20 cellular contexts compared by ENCODE assay signal in the genomic region with DNA sequence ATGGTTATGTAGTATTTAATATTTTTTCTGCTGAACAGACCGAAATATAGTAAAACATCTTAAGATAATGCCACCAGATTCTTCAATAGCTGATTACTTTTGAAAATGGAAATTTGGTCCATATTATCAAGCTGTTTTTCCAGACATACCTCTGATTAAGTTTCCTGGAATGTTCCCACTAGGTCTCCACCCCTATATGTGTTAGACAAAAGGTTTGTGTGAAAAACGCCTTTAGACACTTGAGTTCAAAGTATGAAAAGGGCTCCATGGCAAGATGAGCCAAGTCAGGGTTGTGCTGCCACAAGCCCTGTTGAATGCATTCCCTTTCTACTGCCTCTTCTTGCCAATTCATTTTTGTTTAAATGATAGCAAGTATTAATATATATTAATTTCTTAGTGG. TPM values are rescaled to one million over a fixed set of nuclear protein-coding genes. Genes with fewer than 3 reads are reported as not detected.
A peak's percentile ranks its signal among the peaks of the same experiment; 100 is the strongest.
DNase-seq lines count a peak whose midpoint lies in the region; ATAC-seq and TF ChIP-seq lines count a peak whose summit lies in the region.
"Had no signal": no experiment of that assay in that cellular context is flagged by ENCODE, and none has a peak within 500 bp of the region (broad histone marks: within the 10 kb centered on the region; RNA-seq: fewer than 3 reads in every experiment).

No MANE protein-coding gene starts in this region.

- POLR2A ChIA-PET in SK-N-SH (lab: Yijun Ruan, JAX), result interaction anchor here (0.8 kb wide), 2 partner anchors 16 to 52 kb away, joined by 3 read pairs; no protein-coding TSS in a partner anchor
- POLR2A ChIA-PET in GM10248 (lab: Yijun Ruan, JAX), result no interaction called here

- TF ChIP-seq CTCF in SK-N-SH (IDR thresholded peaks at IDR 0.05) (no peak), astrocyte of the cerebellum (IDR thresholded peaks at IDR 0.05; ENCODE audit: low read depth, low read length, missing control alignments) (no peak), foreskin fibroblast (IDR thresholded peaks at IDR 0.05; ENCODE audit: low read depth, low read length) (no peak), GM10248 (IDR thresholded peaks at IDR 0.05; ENCODE audit: control extremely low read depth, extremely low read depth, low read depth, missing control alignments) (no peak)

- DNase-seq in SK-N-SH (no peak), astrocyte of the cerebellum (ENCODE audit: low read depth) (peak; percentile 55), foreskin fibroblast (peak; percentile 37 to 68), KG1 (lab: John Stamatoyannopoulos, UW) (no peak), GM10248 (ENCODE audit: extremely low spot score) (no peak)
- DNase-seq: activated CD8-positive, alpha-beta T cell treated with anti-CD3 and anti-CD28 coated beads, Interleukin-2, amount 10 ng/mL, durations not matched to agents 7 days and 5 days; body of pancreas; CD4-positive, alpha-beta T cell; effector memory CD8-positive, alpha-beta T cell; KBM-7; naive thymus-derived CD4-positive, alpha-beta T cell; NCI-H146; NCI-H510A treated with DMSO at 0.1 percent for 48 hours had no signal

- peaks cover 23% of the 10 kb centered on the region for H3F3A ChIP-seq in SK-N-SH (replicated peaks; ENCODE audit: insufficient read depth)

- no peak for TF ChIP-seq RAD21 in SK-N-SH (IDR thresholded peaks at IDR 0.05; ENCODE audit: low read length)

- H3K4me3 ChIP-seq in SK-N-SH (ENCODE audit: low read depth in 2 of 2, low read length in 1 of 2) (no peak overlapping the region), astrocyte of the cerebellum (ENCODE audit: low read depth, low read length) (no peak overlapping the region), foreskin fibroblast (ENCODE audit: low read depth in 1 of 2, low read length in 2 of 2) (no peak overlapping the region), skeletal muscle satellite cell (ENCODE audit: low read length) (no peak overlapping the region)
- H3K4me3 ChIP-seq: body of pancreas, GM12878, HAP-1 had no signal

- H3K9ac ChIP-seq in SK-N-SH, result no peak overlapping the region
- H3K9ac ChIP-seq in skeletal muscle satellite cell (ENCODE audit: low read depth, low read length), result peak overlapping the region; percentile 32

- WGBS in SK-N-SH (ENCODE audit: low lambda C conversion rate), result 75% methylated on average over 2 of the region's 2 CpGs

- in situ Hi-C loops in astrocyte of the cerebellum (cut with HindIII; ENCODE audit: low sequenced_read_pairs), result no loop called here

- H3K4me1 ChIP-seq in SK-N-SH (ENCODE audit: control insufficient read depth in 1 of 2, insufficient read depth in 2 of 2, low read depth in 1 of 2, low read length in 1 of 2) (peaks cover 4 to 17% of the 10 kb centered on the region in 2 experiments), skeletal muscle satellite cell (ENCODE audit: control insufficient read depth, insufficient read depth, low read length) (peaks cover 44% of the 10 kb centered on the region)
- H3K4me1 ChIP-seq: HAP-1 had no signal

- CTCF ChIA-PET in SK-N-SH (lab: Yijun Ruan, JAX), result interaction anchor here (0.8 to 2.9 kb wide), 4 partner anchors 11 to 107 kb away, joined by 3 to 12 read pairs (median 4); no protein-coding TSS in a partner anchor
- CTCF ChIA-PET in GM10248 (lab: Yijun Ruan, JAX), result interaction anchor here (1.1 to 1.7 kb wide), 4 partner anchors 19 to 71 kb away, joined by 3 to 5 read pairs (median 4); a partner anchor contains a TSS

- no peak for TF ChIP-seq EP300 in SK-N-SH (IDR thresholded peaks at IDR 0.05; ENCODE audit: borderline replicate concordance in 1 of 2, low read depth in 1 of 2, low read length in 1 of 2)

- H3K79me2 ChIP-seq in SK-N-SH (ENCODE audit: insufficient read depth), result peaks cover 80% of the 10 kb centered on the region

- no peaks in the 10 kb centered on the region for H3K9me2 ChIP-seq in SK-N-SH

- no peaks in the 10 kb centered on the region for H4K20me1 ChIP-seq in SK-N-SH (ENCODE audit: insufficient read depth)

- H3K27me3 ChIP-seq in SK-N-SH (ENCODE audit: insufficient read depth), result no peaks in the 10 kb centered on the region
- no peaks in the 10 kb centered on the region for H3K27me3 ChIP-seq in skeletal muscle satellite cell (ENCODE audit: control insufficient read depth, insufficient read depth, low read length)
- H3K27me3 ChIP-seq: body of pancreas had no signal

- no peak overlapping the region for H2AFZ ChIP-seq in SK-N-SH (ENCODE audit: low read depth)

- H3K4me2 ChIP-seq in SK-N-SH, result no peak overlapping the region
- peak overlapping the region; percentile 32 for H3K4me2 ChIP-seq in skeletal muscle satellite cell (ENCODE audit: low read length)

- H3K36me3 ChIP-seq in SK-N-SH (replicated peaks in 1 of 2; ENCODE audit: control insufficient read depth in 1 of 2, insufficient read depth in 2 of 2, low read length in 1 of 2) (peaks cover 45 to 73% of the 10 kb centered on the region in 2 experiments), skeletal muscle satellite cell (ENCODE audit: insufficient read depth, low read length) (peaks cover 25% of the 10 kb centered on the region)

- H3K27ac ChIP-seq in SK-N-SH (ENCODE audit: low read depth in 2 of 2, low read length in 1 of 2), result peak overlapping the region in 1 of 2 experiments; percentile 48; a peak in 2 of 4 replicates
- H3K27ac ChIP-seq: 22Rv1, body of pancreas, VCaP had no signal

- H3K9me3 ChIP-seq in SK-N-SH (no peaks in the 10 kb centered on the region), skeletal muscle satellite cell (replicated peaks; ENCODE audit: low read length) (no peaks in the 10 kb centered on the region)
- H3K9me3 ChIP-seq: body of pancreas, HAP-1 had no signal

- ATAC-seq in SK-N-SH treated with all-trans-retinoic acid at 6 μM for 48 hours (0 out of 3 replicates have a peak, but pooled peaks have one; percentile 17), HG03135 (IDR thresholded peaks at IDR 0.05; ENCODE audit: unreplicated experiment) (no peak)
- ATAC-seq: activated CD8-positive, alpha-beta T cell treated with anti-CD3 and anti-CD28 coated beads, Interleukin-2, amount 10 ng/mL, durations not matched to agents 7 days and 5 days; body of pancreas; effector memory CD8-positive, alpha-beta T cell; GM12878; naive thymus-derived CD4-positive, alpha-beta T cell had no signal

TF ChIP-seq in SK-N-SH treated with all-trans-retinoic acid at 6 μM for 48 hours, 23 proteins besides CTCF, POLR2A, EP300 and RAD21 (continues in another document):
- TF ChIP-seq TCF4 (CRISPR knock-in tag; IDR thresholded peaks at IDR 0.05; ENCODE audit: borderline replicate concordance) (no peak), BACH2 (CRISPR knock-in tag; IDR thresholded peaks at IDR 0.05; ENCODE audit: borderline replicate concordance) (no peak), CSDC2 (CRISPR knock-in tag; IDR thresholded peaks at IDR 0.05) (no peak)
- TF ChIP-seq, protein P1, sequence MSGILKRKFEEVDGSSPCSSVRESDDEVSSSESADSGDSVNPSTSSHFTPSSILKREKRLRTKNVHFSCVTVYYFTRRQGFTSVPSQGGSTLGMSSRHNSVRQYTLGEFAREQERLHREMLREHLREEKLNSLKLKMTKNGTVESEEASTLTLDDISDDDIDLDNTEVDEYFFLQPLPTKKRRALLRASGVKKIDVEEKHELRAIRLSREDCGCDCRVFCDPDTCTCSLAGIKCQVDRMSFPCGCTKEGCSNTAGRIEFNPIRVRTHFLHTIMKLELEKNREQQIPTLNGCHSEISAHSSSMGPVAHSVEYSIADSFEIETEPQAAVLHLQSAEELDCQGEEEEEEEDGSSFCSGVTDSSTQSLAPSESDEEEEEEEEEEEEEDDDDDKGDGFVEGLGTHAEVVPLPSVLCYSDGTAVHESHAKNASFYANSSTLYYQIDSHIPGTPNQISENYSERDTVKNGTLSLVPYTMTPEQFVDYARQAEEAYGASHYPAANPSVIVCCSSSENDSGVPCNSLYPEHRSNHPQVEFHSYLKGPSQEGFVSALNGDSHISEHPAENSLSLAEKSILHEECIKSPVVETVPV (CRISPR knock-in tag; IDR thresholded peaks at IDR 0.05), result no peak

TF ChIP-seq in SK-N-SH, 30 proteins besides CTCF, POLR2A, EP300 and RAD21 (continues in another document):
- TF ChIP-seq GABPA (IDR thresholded peaks at IDR 0.05; ENCODE audit: low read depth) (no peak), TCF12 (IDR thresholded peaks at IDR 0.05) (no peak)
- TF ChIP-seq, protein P2, sequence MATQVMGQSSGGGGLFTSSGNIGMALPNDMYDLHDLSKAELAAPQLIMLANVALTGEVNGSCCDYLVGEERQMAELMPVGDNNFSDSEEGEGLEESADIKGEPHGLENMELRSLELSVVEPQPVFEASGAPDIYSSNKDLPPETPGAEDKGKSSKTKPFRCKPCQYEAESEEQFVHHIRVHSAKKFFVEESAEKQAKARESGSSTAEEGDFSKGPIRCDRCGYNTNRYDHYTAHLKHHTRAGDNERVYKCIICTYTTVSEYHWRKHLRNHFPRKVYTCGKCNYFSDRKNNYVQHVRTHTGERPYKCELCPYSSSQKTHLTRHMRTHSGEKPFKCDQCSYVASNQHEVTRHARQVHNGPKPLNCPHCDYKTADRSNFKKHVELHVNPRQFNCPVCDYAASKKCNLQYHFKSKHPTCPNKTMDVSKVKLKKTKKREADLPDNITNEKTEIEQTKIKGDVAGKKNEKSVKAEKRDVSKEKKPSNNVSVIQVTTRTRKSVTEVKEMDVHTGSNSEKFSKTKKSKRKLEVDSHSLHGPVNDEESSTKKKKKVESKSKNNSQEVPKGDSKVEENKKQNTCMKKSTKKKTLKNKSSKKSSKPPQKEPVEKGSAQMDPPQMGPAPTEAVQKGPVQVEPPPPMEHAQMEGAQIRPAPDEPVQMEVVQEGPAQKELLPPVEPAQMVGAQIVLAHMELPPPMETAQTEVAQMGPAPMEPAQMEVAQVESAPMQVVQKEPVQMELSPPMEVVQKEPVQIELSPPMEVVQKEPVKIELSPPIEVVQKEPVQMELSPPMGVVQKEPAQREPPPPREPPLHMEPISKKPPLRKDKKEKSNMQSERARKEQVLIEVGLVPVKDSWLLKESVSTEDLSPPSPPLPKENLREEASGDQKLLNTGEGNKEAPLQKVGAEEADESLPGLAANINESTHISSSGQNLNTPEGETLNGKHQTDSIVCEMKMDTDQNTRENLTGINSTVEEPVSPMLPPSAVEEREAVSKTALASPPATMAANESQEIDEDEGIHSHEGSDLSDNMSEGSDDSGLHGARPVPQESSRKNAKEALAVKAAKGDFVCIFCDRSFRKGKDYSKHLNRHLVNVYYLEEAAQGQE (IDR thresholded peaks at IDR 0.05; ENCODE audit: low read depth, low read length), result no peak
- TF ChIP-seq, protein P3, sequence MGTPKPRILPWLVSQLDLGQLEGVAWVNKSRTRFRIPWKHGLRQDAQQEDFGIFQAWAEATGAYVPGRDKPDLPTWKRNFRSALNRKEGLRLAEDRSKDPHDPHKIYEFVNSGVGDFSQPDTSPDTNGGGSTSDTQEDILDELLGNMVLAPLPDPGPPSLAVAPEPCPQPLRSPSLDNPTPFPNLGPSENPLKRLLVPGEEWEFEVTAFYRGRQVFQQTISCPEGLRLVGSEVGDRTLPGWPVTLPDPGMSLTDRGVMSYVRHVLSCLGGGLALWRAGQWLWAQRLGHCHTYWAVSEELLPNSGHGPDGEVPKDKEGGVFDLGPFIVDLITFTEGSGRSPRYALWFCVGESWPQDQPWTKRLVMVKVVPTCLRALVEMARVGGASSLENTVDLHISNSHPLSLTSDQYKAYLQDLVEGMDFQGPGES (IDR thresholded peaks at IDR 0.05; ENCODE audit: low read depth, low read length), result no peak

RNA-seq across cellular contexts. Expression of a gene that starts 52.7 kb away (rescaled TPM):
- polyA plus RNA-seq in SK-N-SH (2012; rRNA removed), result 54.1 and 56.4 TPM in 2 replicates
- polyA plus RNA-seq in SK-N-SH (2012; cell fraction: cytosol; rRNA removed), result 13.7 and 23.4 TPM in 2 replicates
- polyA plus RNA-seq in SK-N-SH (2012; cell fraction: nucleus; rRNA removed), result 205 and 268 TPM in 2 replicates
- 23.8 and 26.0 TPM in 2 replicates for total RNA-seq in skeletal muscle satellite cell (2012; rRNA removed)

Comparison
In these comparisons a context has a peak if more than half of its experiments do, and no peak if none do; other contexts are left out.
1. DNase-seq: peak in astrocyte of the cerebellum (single experiment) and foreskin fibroblast (2 of 2); none in SK-N-SH (single experiment), KG1 (single experiment) and GM10248 (single experiment).